11 cellular contexts compared by ENCODE assay signal in the genomic region with DNA sequence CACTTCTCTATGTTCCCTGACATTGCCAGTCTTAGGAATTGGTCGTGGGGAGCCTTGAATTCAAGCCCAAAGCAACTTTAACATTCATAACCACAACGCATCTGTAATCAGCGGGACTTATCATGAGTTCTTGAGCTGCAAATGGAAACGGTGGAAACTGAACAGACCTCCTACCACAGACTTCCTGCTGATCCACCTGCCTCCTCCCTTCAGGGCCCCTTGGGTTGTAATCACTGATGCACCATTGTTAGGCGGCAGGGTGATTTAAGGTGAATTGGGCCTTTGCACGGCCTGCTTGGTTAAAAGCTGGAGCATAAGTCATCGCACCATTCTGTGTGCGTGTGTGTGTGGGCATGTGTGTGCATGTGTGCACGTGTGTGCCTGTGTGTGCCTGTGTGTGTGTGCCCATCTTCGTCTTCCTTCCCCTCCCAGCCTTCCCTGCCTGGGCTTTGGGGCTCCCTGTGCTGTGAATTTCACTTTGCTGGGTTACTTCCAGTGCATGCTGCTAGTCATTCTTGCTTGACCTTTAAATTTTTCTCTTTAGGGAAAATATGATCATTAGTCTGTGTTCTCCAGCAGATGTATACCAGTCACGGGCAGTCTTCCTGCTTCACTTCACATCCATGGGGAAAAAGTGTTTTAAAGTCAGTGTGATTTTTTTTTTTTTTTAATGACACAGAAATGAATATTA. TPM values are rescaled to one million over a fixed set of nuclear protein-coding genes. Genes with fewer than 3 reads are reported as not detected.
DNase-seq lines count a peak whose midpoint lies in the region; ATAC-seq and TF ChIP-seq lines count a peak whose summit lies in the region.
"Had no signal": no experiment of that assay in that cellular context is flagged by ENCODE, and none has a peak within 500 bp of the region (broad histone marks: within the 10 kb centered on the region; RNA-seq: fewer than 3 reads in every experiment).

No MANE protein-coding gene starts in this region.

- DNase-seq in left ventricle myocardium superior (no peak), cardiac septum (ENCODE audit: low spot score) (no peak), WTC11 (ENCODE audit: low spot score) (no peak), NCI-H1417 (lab: John Stamatoyannopoulos, UW) (no peak), HuH-7 (ENCODE audit: low spot score) (no peak), mesenteric fat pad (ENCODE audit: low spot score) (no peak)
- peak; percentile 76 for DNase-seq in central memory CD4-positive, alpha-beta T cell
- DNase-seq: endodermal cell, NCI-H2081 treated with DMSO at 0.1 percent for 48 hours, uterus had no signal

- WGBS in thymus, result 12% methylated on average over 11 of the region's 11 CpGs

- peak overlapping the region; percentile 13 for H3K4me3 ChIP-seq in thymus (ENCODE audit: low read length)
- H3K4me3 ChIP-seq: uterus had no signal

- POLR2A ChIA-PET in WTC11 (lab: Charles Lee), result no interaction called here

- ATAC-seq in left ventricle myocardium superior, result peak; percentile 9
- ATAC-seq in WTC11, result no peak

- no peak for TF ChIP-seq CTCF in WTC11 (IDR thresholded peaks at IDR 0.05)

- H3K27me3 Mint-ChIP-seq in WTC11 (ENCODE audit: low read depth), result no peaks in the 10 kb centered on the region

- CTCF ChIA-PET in WTC11 (lab: Charles Lee), result interaction anchor here (0.5 to 1.6 kb wide), 2 partner anchors 104 to 186 kb away, joined by 3 to 4 read pairs; no protein-coding TSS in a partner anchor

- H3K27me3 ChIP-seq in thymus (ENCODE audit: control insufficient read depth, insufficient read depth), result no peaks in the 10 kb centered on the region
- H3K27me3 ChIP-seq: uterus had no signal

- no peaks in the 10 kb centered on the region for H3K9me3 ChIP-seq in thymus (ENCODE audit: control insufficient read depth)
- H3K9me3 ChIP-seq: uterus had no signal

- H3K27ac ChIP-seq in thymus (ENCODE audit: low read depth), result peak overlapping the region; percentile 87

- H3K9me3 Mint-ChIP-seq in WTC11, result no peaks in the 10 kb centered on the region
- H3K9me3 Mint-ChIP-seq: endodermal cell had no signal

- peak overlapping the region; percentile 86 for H3K27ac Mint-ChIP-seq in WTC11
- H3K27ac Mint-ChIP-seq: endodermal cell had no signal

- peaks cover 4% of the 10 kb centered on the region for H3K36me3 ChIP-seq in thymus (ENCODE audit: control insufficient read depth, insufficient read depth)
- H3K36me3 ChIP-seq: uterus had no signal

- peaks cover 28% of the 10 kb centered on the region for H3K4me1 Mint-ChIP-seq in WTC11

- H3K36me3 Mint-ChIP-seq in WTC11, result peaks cover 3% of the 10 kb centered on the region; the same call in 1 of the 2 replicates

- intact Hi-C loops in left ventricle myocardium superior (cut with micrococcal nuclease), result no loop called here
- intact Hi-C loops in cardiac septum (cut with DNase I), result no loop called here

- peaks cover 75% of the 10 kb centered on the region for H3K4me1 ChIP-seq in thymus (ENCODE audit: control insufficient read depth, insufficient read depth, low read length)
- H3K4me1 ChIP-seq: uterus had no signal

- no peak overlapping the region for H3K4me3 Mint-ChIP-seq in WTC11
- H3K4me3 Mint-ChIP-seq: endodermal cell had no signal

TF ChIP-seq in WTC11, 78 proteins besides CTCF, POLR2A, EP300 and RAD21:
- no peak for TF ChIP-seq ZNF263 (CRISPR knock-in tag; IDR thresholded peaks at IDR 0.05; ENCODE audit: low read depth)
- no peak for TF ChIP-seq ZNF138 (CRISPR knock-in tag; conservative IDR thresholded peaks at IDR 0.05)
- no peak for TF ChIP-seq EMX1 (CRISPR knock-in tag; IDR thresholded peaks at IDR 0.05)
- no peak for TF ChIP-seq GTF2I (CRISPR knock-in tag; conservative IDR thresholded peaks at IDR 0.05)
- no peak for TF ChIP-seq IRF2 (CRISPR knock-in tag; IDR thresholded peaks at IDR 0.05; ENCODE audit: borderline replicate concordance, low read depth)
- TF ChIP-seq NFYB (CRISPR knock-in tag; conservative IDR thresholded peaks at IDR 0.05; ENCODE audit: low read depth), result no peak
- no peak for TF ChIP-seq NR2C2 (CRISPR knock-in tag; IDR thresholded peaks at IDR 0.05)
- no peak for TF ChIP-seq JAZF1 (CRISPR knock-in tag; IDR thresholded peaks at IDR 0.05)
- no peak for TF ChIP-seq E2F1 (CRISPR knock-in tag; IDR thresholded peaks at IDR 0.05)
- TF ChIP-seq GRHL2 (CRISPR knock-in tag; IDR thresholded peaks at IDR 0.05; ENCODE audit: insufficient replicate concordance, severe bottlenecking), result no peak
- TF ChIP-seq SP1 (CRISPR knock-in tag; conservative IDR thresholded peaks at IDR 0.05), result no peak
- no peak for TF ChIP-seq NFE2L1 (CRISPR knock-in tag; IDR thresholded peaks at IDR 0.05)
- no peak for TF ChIP-seq SOX15 (CRISPR knock-in tag; IDR thresholded peaks at IDR 0.05)
- no peak for TF ChIP-seq ZMAT4 (CRISPR knock-in tag; IDR thresholded peaks at IDR 0.05)
- no peak for TF ChIP-seq JUN (CRISPR knock-in tag; IDR thresholded peaks at IDR 0.05)
- no peak for TF ChIP-seq ETV6 (CRISPR knock-in tag; IDR thresholded peaks at IDR 0.05)
- TF ChIP-seq RELA (CRISPR knock-in tag; IDR thresholded peaks at IDR 0.05; ENCODE audit: borderline replicate concordance), result no peak

RNA-seq across cellular contexts. Expression of gene CHST11, which starts 29.0 kb away (rescaled TPM):
- 3.4 TPM for total RNA-seq in left ventricle myocardium superior
- total RNA-seq in cardiac septum, result 6.1 TPM
- total RNA-seq in WTC11 (2021), result 20.4 to 24.2 TPM (median 23.2 TPM) in 3 replicates
- 6.7 TPM for polyA plus RNA-seq in thymus
- total RNA-seq in mesenteric fat pad, result 15.4 TPM
